Comparison of ENCODE assay signal across 19 cellular contexts in the genomic region with DNA sequence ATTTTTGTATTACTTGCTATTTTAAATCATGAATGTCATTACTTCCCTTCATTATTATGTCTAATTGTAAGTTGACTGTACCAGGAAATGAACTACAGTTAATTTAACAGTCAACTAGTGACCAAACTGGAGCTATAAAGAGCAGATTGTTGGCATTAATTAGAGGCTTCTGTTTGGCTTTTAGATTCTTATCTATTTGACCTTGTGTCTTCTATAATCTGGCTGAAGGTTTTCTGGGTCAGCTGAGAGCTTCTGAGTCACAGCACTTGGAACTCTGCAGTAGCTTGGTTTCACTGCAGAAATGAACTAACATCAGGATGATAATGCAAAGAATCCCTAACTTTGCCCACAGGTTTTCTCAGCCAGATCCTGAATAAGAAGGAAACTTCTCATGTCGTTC.
DNase-seq lines count a peak whose midpoint lies in the region; ATAC-seq, FAIRE-seq and TF ChIP-seq lines count a peak whose summit lies in the region.
"Had no signal": no experiment of that assay in that cellular context is flagged by ENCODE, and none has a peak within 500 bp of the region (broad histone marks: within the 10 kb centered on the region; RNA-seq: fewer than 3 reads in every experiment).

No MANE protein-coding gene starts in this region.

- WGBS in lung, 2 donors: 37 to 61% methylated on average over 1 of the region's 1 CpG
- no CpG with 5 or more reads among the region's 1 CpG for WGBS in neuronal stem cell (ENCODE audit: extremely low coverage in 2 of 2, insufficient read length in 2 of 2, insufficient replicate concordance in 1 of 2), 2 donors

- peak overlapping the region; percentile 60 for H3K27ac Mint-ChIP-seq in astrocyte (ENCODE audit: unreplicated experiment)
- H3K27ac Mint-ChIP-seq: activated naive CD4-positive, alpha-beta T cell treated with anti-CD3 and anti-CD28 coated beads for 36 hours; T-cell had no signal

- H3K36me3 ChIP-seq in KMS-11 (ENCODE audit: insufficient read depth): no peaks in the 10 kb centered on the region
- H3K36me3 ChIP-seq in astrocyte (ENCODE audit: insufficient read depth, low read length): no peaks in the 10 kb centered on the region
- no peaks in the 10 kb centered on the region for H3K36me3 ChIP-seq in lung (ENCODE audit: control insufficient read depth in 2 of 2, insufficient read depth in 2 of 2, low read length in 2 of 2)
- no peaks in the 10 kb centered on the region for H3K36me3 ChIP-seq in neuronal stem cell (replicated peaks in 1 of 2; ENCODE audit: control insufficient read depth in 2 of 2, insufficient read depth in 2 of 2, low read length in 2 of 2)
- H3K36me3 ChIP-seq: BLaER1 had no signal

- peak; percentile 20 for DNase-seq in DMS 273 (lab: John Stamatoyannopoulos, UW; ENCODE audit: unreplicated experiment)
- DNase-seq in astrocyte (ENCODE audit: low read depth): peak; percentile 76
- no peak for DNase-seq in lung (ENCODE audit: low spot score)
- DNase-seq in cerebellar nuclear complex (lab: John Stamatoyannopoulos, UW): no peak
- no peak for DNase-seq in neuronal stem cell (ENCODE audit: low spot score)
- no peak for DNase-seq in iPS-NIHi7 (ENCODE audit: extremely low spot score)
- DNase-seq: activated CD4-positive, CD25-positive, alpha-beta regulatory T cell treated with anti-CD3 and anti-CD28 coated beads, Interleukin-2, amount 50 U/mL, for 72 hours; activated naive CD4-positive, alpha-beta T cell treated with anti-CD3 and anti-CD28 coated beads for 36 hours; glutamatergic neuron; NCI-H1436; NCI-H524; T-cell had no signal

- H3K23ac ChIP-seq in neuronal stem cell (ENCODE audit: low read depth, low read length, poor library complexity): no peak overlapping the region

- no peak overlapping the region for H4K91ac ChIP-seq in neuronal stem cell (ENCODE audit: low read depth, low read length, poor library complexity)

- no peak for TF ChIP-seq CTCF in KMS-11 (conservative IDR thresholded peaks at IDR 0.05; ENCODE audit: low read depth, low read length)
- TF ChIP-seq CTCF in astrocyte (IDR thresholded peaks at IDR 0.05; ENCODE audit: insufficient read depth, low read depth, low read length): no peak
- no peak for TF ChIP-seq CTCF in lung (IDR thresholded peaks at IDR 0.05; ENCODE audit: control extremely low read depth, extremely low read depth)

- ATAC-seq in lung (ENCODE audit: insufficient read depth, low FRiP score): peak; percentile 13
- no peak for ATAC-seq in GM18867 (IDR thresholded peaks at IDR 0.05; ENCODE audit: unreplicated experiment)
- ATAC-seq: Panc1, T-cell had no signal

- H3K79me2 ChIP-seq in KMS-11 (ENCODE audit: insufficient read depth, low read depth) (no peaks in the 10 kb centered on the region), astrocyte (ENCODE audit: insufficient read depth, low read length) (no peaks in the 10 kb centered on the region)
- H3K79me2 ChIP-seq: parathyroid adenoma had no signal

- H3K4me1 Mint-ChIP-seq in astrocyte (ENCODE audit: low read depth, unreplicated experiment): peaks cover 52% of the 10 kb centered on the region

- H2BK12ac ChIP-seq in neuronal stem cell (ENCODE audit: low read length): no peak overlapping the region

- no peak overlapping the region for H2AFZ ChIP-seq in KMS-11 (ENCODE audit: low read depth)
- H2AFZ ChIP-seq in astrocyte (ENCODE audit: low read depth, low read length): no peak overlapping the region
- no peak overlapping the region for H2AFZ ChIP-seq in neuronal stem cell (ENCODE audit: low read length)
- H2AFZ ChIP-seq: parathyroid adenoma had no signal

- no peak overlapping the region for H3K9ac ChIP-seq in KMS-11
- H3K9ac ChIP-seq in astrocyte (ENCODE audit: low read length): no peak overlapping the region
- no peak overlapping the region for H3K9ac ChIP-seq in neuronal stem cell (ENCODE audit: low read depth, low read length, poor library complexity)
- H3K9ac ChIP-seq: BLaER1, parathyroid adenoma had no signal

- H3K27me3 Mint-ChIP-seq in astrocyte (ENCODE audit: low read depth, unreplicated experiment): no peaks in the 10 kb centered on the region
- H3K27me3 Mint-ChIP-seq: T-cell had no signal

- H4K20me1 ChIP-seq in KMS-11 (ENCODE audit: insufficient read depth): no peaks in the 10 kb centered on the region
- H4K20me1 ChIP-seq in astrocyte (ENCODE audit: insufficient read depth, low read length): no peaks in the 10 kb centered on the region
- H4K20me1 ChIP-seq: BLaER1 had no signal

- H2BK120ac ChIP-seq in neuronal stem cell (ENCODE audit: low read depth, low read length): no peak overlapping the region

- no peak overlapping the region for H2AK5ac ChIP-seq in neuronal stem cell (ENCODE audit: low read depth, low read length)

- H3K4ac ChIP-seq in neuronal stem cell (ENCODE audit: low read length): no peak overlapping the region

- no peaks in the 10 kb centered on the region for H3K9me3 ChIP-seq in astrocyte (ENCODE audit: insufficient read depth, low read depth, low read length)
- H3K9me3 ChIP-seq in lung (ENCODE audit: control insufficient read depth in 2 of 2, insufficient read depth in 1 of 2, low read length in 1 of 2): no peaks in the 10 kb centered on the region
- H3K9me3 ChIP-seq in neuronal stem cell (replicated peaks in 1 of 2; ENCODE audit: control insufficient read depth in 2 of 2, insufficient read depth in 1 of 2, low read depth in 1 of 2, low read length in 2 of 2): no peaks in the 10 kb centered on the region
- H3K9me3 ChIP-seq: BLaER1 had no signal

- H3K4me1 ChIP-seq in KMS-11 (ENCODE audit: low read depth, poor library complexity, severe bottlenecking) (peaks cover 51% of the 10 kb centered on the region), astrocyte (ENCODE audit: insufficient read depth, low read length) (peaks cover 9% of the 10 kb centered on the region), lung (ENCODE audit: control insufficient read depth in 2 of 2, insufficient read depth in 2 of 2, low read length in 2 of 2) (peaks cover 0 to 5% of the 10 kb centered on the region in 2 donors), neuronal stem cell (ENCODE audit: control insufficient read depth in 2 of 2, insufficient read depth in 1 of 2, low read depth in 1 of 2, low read length in 2 of 2) (peaks cover 0 to 24% of the 10 kb centered on the region in 2 donors)
- H3K4me1 ChIP-seq: parathyroid adenoma had no signal

- H3K4me2 ChIP-seq in KMS-11 (peak overlapping the region; percentile 55; the same call in 1 of the 2 replicates), astrocyte (ENCODE audit: low read length) (peak overlapping the region; percentile 30), neuronal stem cell (ENCODE audit: insufficient read depth, low read length, poor library complexity, severe bottlenecking) (no peak overlapping the region)
- H3K4me2 ChIP-seq: BLaER1 had no signal

- no peak overlapping the region for H2BK15ac ChIP-seq in neuronal stem cell (ENCODE audit: low read length)

- no peak overlapping the region for H3K18ac ChIP-seq in neuronal stem cell (ENCODE audit: low read length)

- H3K27me3 ChIP-seq in KMS-11 (ENCODE audit: insufficient read depth, low read depth) (no peaks in the 10 kb centered on the region), astrocyte (ENCODE audit: insufficient read depth, low read length) (no peaks in the 10 kb centered on the region), lung (ENCODE audit: control insufficient read depth, insufficient read depth) (no peaks in the 10 kb centered on the region), neuronal stem cell (ENCODE audit: control insufficient read depth in 3 of 3, insufficient read depth in 3 of 3, low read depth in 1 of 3, low read length in 3 of 3) (no peaks in the 10 kb centered on the region)
- H3K27me3 ChIP-seq: BLaER1 had no signal

- peak; percentile 17 for FAIRE-seq in astrocyte (lab: Jason Lieb, UNC)
- FAIRE-seq: keratinocyte had no signal

- H3K14ac ChIP-seq in neuronal stem cell (ENCODE audit: low read length): no peak overlapping the region

- H3K4me3 Mint-ChIP-seq in astrocyte (ENCODE audit: unreplicated experiment): no peak overlapping the region
- H3K4me3 Mint-ChIP-seq: activated naive CD4-positive, alpha-beta T cell treated with anti-CD3 and anti-CD28 coated beads for 36 hours; central memory CD8-positive, alpha-beta T cell; T-cell had no signal

- H3K36me3 Mint-ChIP-seq in astrocyte (ENCODE audit: low read depth, unreplicated experiment): no peaks in the 10 kb centered on the region
- H3K36me3 Mint-ChIP-seq: T-cell had no signal

- H3K27ac ChIP-seq in KMS-11 (no peak overlapping the region), astrocyte (ENCODE audit: low read depth, low read length) (no peak overlapping the region), lung (ENCODE audit: low read depth in 1 of 2, low read length in 1 of 2) (no peak overlapping the region), neuronal stem cell (replicated peaks; ENCODE audit: low read length) (no peak overlapping the region)
- H3K27ac ChIP-seq: BLaER1, parathyroid adenoma had no signal

- no peak overlapping the region for H3K4me3 ChIP-seq in KMS-11 (IDR thresholded peaks at IDR 0.05; ENCODE audit: insufficient read depth, low read depth, low read length)
- H3K4me3 ChIP-seq in astrocyte (ENCODE audit: insufficient read depth, low read depth, low read length): no peak overlapping the region
- H3K4me3 ChIP-seq in lung: no peak overlapping the region
- no peak overlapping the region for H3K4me3 ChIP-seq in neuronal stem cell (ENCODE audit: low read length in 2 of 2)
- H3K4me3 ChIP-seq: BLaER1 had no signal

- no peaks in the 10 kb centered on the region for H3K79me1 ChIP-seq in neuronal stem cell (ENCODE audit: low read depth, low read length)

- no peak overlapping the region for H4K8ac ChIP-seq in neuronal stem cell (ENCODE audit: low read depth, low read length)

- no peak overlapping the region for H2BK5ac ChIP-seq in neuronal stem cell (ENCODE audit: low read length)

- H3K9me3 Mint-ChIP-seq in astrocyte (ENCODE audit: unreplicated experiment): no peaks in the 10 kb centered on the region
- H3K9me3 Mint-ChIP-seq: activated naive CD4-positive, alpha-beta T cell treated with anti-CD3 and anti-CD28 coated beads for 36 hours; central memory CD8-positive, alpha-beta T cell; T-cell had no signal

Comparison
In these comparisons a context has a peak if more than half of its experiments do, and no peak if none do; other contexts are left out.
1. DNase-seq: peak in DMS 273 (single experiment) and astrocyte (single experiment); none in lung (single experiment), cerebellar nuclear complex (0 of 2), neuronal stem cell (single experiment) and iPS-NIHi7 (single experiment).